In the genomic region with DNA sequence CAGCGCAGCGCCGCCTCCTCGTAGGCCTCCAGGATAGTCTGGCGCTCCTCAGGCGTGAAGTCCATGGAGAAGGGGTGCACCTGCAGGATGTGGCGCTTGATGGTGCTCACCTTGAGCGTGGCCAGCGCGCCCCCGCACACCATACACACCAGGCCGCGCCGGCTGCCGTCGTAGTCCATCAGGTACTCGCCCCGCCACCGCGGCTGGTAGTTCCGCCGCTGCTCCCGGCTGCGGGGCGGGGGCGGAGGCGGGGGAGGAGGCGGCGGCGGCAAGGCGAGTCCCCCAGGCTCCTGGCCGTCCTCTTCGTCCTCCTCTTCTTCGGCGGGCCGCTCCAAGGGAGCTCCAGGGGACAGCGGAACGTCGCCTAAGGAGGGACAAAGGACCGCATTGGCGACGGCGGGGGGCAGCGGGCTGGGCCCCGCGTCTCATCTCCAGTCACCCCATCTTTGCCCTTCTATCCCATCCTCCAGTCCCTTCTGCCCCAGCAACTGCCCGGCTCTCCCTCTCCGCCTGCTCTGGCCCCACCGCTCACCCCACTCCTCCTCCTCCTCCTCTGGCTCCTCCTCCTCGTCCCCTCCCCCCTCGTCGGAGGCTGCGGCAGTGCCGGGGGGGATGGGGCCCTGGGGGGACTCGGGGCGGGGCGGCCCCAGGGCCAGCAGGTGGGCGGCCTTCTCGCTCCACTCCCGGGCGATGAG, we compare ENCODE assay signal across 2 cellular contexts.
TF ChIP-seq lines count a peak whose summit lies in the region.

No MANE protein-coding gene starts in this region.

TF ChIP-seq in endothelial cell of umbilical vein, 7 proteins besides CTCF, POLR2A, EP300 and RAD21:
- TF ChIP-seq POLR2AphosphoS5 (IDR thresholded peaks at IDR 0.05; ENCODE audit: insufficient read depth, low read depth, low read length) (no peak), GATA2 (IDR thresholded peaks at IDR 0.05; ENCODE audit: insufficient read depth, insufficient read length, low read depth, low read length) (no peak), FOS (IDR thresholded peaks at IDR 0.05; ENCODE audit: borderline replicate concordance, insufficient read depth, low read length) (no peak), MYC (IDR thresholded peaks at IDR 0.05; ENCODE audit: low read depth, low read length) (no peak)

TF ChIP-seq in HepG2, 621 proteins besides CTCF, POLR2A, EP300 and RAD21:
- TF ChIP-seq RBFOX2 (IDR thresholded peaks at IDR 0.05; ENCODE audit: low read depth, low read length) (peak; percentile 5; the same call in 1 of the 2 replicates), MBD4 (IDR thresholded peaks at IDR 0.05; ENCODE audit: borderline replicate concordance, low read length) (no peak), RBM22 (optimal IDR thresholded peaks at IDR 0.05; ENCODE audit: low read length) (peak; percentile 14), PAF1 (CRISPR knock-in tag; IDR thresholded peaks at IDR 0.05) (no peak), AGO2 (optimal IDR thresholded peaks at IDR 0.05; ENCODE audit: low read depth, low read length) (peak; percentile 2), MEIS2 (CRISPR knock-in tag; IDR thresholded peaks at IDR 0.05) (no peak), JUND (CRISPR knock-in tag; IDR thresholded peaks at IDR 0.05) (no peak), SP2 (CRISPR knock-in tag; IDR thresholded peaks at IDR 0.05) (no peak), MAFG (CRISPR knock-in tag; IDR thresholded peaks at IDR 0.05) (no peak), ZNF747 (CRISPR knock-in tag; IDR thresholded peaks at IDR 0.05; ENCODE audit: borderline replicate concordance) (no peak), ZNF10 (CRISPR knock-in tag; IDR thresholded peaks at IDR 0.05; ENCODE audit: borderline replicate concordance, low read depth) (no peak), SCMH1 (CRISPR knock-in tag; IDR thresholded peaks at IDR 0.05; ENCODE audit: borderline replicate concordance) (no peak), ZNF772 (CRISPR knock-in tag; IDR thresholded peaks at IDR 0.05) (no peak), MXD4 (CRISPR knock-in tag; IDR thresholded peaks at IDR 0.05) (no peak), GTF3A (CRISPR knock-in tag; conservative IDR thresholded peaks at IDR 0.05) (no peak), ZNF850 (CRISPR knock-in tag; conservative IDR thresholded peaks at IDR 0.05) (no peak), FOSL1 (CRISPR knock-in tag; IDR thresholded peaks at IDR 0.05; ENCODE audit: borderline replicate concordance) (no peak), CHD4 (IDR thresholded peaks at IDR 0.05; ENCODE audit: borderline replicate concordance, low read length) (no peak), MTF2 (CRISPR knock-in tag; IDR thresholded peaks at IDR 0.05; ENCODE audit: borderline replicate concordance) (no peak), NFIC (IDR thresholded peaks at IDR 0.05; ENCODE audit: low read length) (no peak), ZNF781 (CRISPR knock-in tag; IDR thresholded peaks at IDR 0.05; ENCODE audit: borderline replicate concordance, not compliant biosample characterization) (no peak), ZNF678 (CRISPR knock-in tag; IDR thresholded peaks at IDR 0.05) (no peak), HHEX (CRISPR knock-in tag; IDR thresholded peaks at IDR 0.05) (no peak), ZNF670 (CRISPR knock-in tag; IDR thresholded peaks at IDR 0.05; ENCODE audit: borderline replicate concordance) (no peak), U2AF1 (optimal IDR thresholded peaks at IDR 0.05; ENCODE audit: low read depth, low read length) (no peak), RFX5 (IDR thresholded peaks at IDR 0.05; ENCODE audit: low read depth, low read length) (no peak), ZFX (CRISPR knock-in tag; IDR thresholded peaks at IDR 0.05; ENCODE audit: low read depth) (no peak)
- TF ChIP-seq, protein P1, sequence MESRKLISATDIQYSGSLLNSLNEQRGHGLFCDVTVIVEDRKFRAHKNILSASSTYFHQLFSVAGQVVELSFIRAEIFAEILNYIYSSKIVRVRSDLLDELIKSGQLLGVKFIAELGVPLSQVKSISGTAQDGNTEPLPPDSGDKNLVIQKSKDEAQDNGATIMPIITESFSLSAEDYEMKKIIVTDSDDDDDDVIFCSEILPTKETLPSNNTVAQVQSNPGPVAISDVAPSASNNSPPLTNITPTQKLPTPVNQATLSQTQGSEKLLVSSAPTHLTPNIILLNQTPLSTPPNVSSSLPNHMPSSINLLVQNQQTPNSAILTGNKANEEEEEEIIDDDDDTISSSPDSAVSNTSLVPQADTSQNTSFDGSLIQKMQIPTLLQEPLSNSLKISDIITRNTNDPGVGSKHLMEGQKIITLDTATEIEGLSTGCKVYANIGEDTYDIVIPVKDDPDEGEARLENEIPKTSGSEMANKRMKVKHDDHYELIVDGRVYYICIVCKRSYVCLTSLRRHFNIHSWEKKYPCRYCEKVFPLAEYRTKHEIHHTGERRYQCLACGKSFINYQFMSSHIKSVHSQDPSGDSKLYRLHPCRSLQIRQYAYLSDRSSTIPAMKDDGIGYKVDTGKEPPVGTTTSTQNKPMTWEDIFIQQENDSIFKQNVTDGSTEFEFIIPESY (CRISPR knock-in tag; IDR thresholded peaks at IDR 0.05): 0 out of 2 replicates have a peak, but pooled peaks have one; percentile 38
- TF ChIP-seq, protein P2, sequence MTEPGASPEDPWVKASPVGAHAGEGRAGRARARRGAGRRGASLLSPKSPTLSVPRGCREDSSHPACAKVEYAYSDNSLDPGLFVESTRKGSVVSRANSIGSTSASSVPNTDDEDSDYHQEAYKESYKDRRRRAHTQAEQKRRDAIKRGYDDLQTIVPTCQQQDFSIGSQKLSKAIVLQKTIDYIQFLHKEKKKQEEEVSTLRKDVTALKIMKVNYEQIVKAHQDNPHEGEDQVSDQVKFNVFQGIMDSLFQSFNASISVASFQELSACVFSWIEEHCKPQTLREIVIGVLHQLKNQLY (CRISPR knock-in tag; IDR thresholded peaks at IDR 0.05): no peak
- TF ChIP-seq, protein P3, sequence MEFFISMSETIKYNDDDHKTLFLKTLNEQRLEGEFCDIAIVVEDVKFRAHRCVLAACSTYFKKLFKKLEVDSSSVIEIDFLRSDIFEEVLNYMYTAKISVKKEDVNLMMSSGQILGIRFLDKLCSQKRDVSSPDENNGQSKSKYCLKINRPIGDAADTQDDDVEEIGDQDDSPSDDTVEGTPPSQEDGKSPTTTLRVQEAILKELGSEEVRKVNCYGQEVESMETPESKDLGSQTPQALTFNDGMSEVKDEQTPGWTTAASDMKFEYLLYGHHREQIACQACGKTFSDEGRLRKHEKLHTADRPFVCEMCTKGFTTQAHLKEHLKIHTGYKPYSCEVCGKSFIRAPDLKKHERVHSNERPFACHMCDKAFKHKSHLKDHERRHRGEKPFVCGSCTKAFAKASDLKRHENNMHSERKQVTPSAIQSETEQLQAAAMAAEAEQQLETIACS (CRISPR knock-in tag; IDR thresholded peaks at IDR 0.05): no peak
- TF ChIP-seq, protein P4, sequence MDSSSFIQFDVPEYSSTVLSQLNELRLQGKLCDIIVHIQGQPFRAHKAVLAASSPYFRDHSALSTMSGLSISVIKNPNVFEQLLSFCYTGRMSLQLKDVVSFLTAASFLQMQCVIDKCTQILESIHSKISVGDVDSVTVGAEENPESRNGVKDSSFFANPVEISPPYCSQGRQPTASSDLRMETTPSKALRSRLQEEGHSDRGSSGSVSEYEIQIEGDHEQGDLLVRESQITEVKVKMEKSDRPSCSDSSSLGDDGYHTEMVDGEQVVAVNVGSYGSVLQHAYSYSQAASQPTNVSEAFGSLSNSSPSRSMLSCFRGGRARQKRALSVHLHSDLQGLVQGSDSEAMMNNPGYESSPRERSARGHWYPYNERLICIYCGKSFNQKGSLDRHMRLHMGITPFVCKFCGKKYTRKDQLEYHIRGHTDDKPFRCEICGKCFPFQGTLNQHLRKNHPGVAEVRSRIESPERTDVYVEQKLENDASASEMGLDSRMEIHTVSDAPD (CRISPR knock-in tag; IDR thresholded peaks at IDR 0.05): no peak
